ENCODE assay signal across 25 cellular contexts in genomic region chr10:108005627-108006026, GRCh38.
"Had no signal": no experiment of that assay in that cellular context is flagged by ENCODE, and none has a peak within 500 bp of the region (broad histone marks: within the 10 kb centered on the region; RNA-seq: fewer than 3 reads in every experiment).

No MANE protein-coding gene starts in this region.

- DNase-seq: activated CD4-positive, alpha-beta T cell treated with anti-CD3 and anti-CD28 coated beads, Interleukin-2, amount 10 ng/mL, durations not matched to agents 7 days and 5 days; activated CD8-positive, alpha-beta T cell treated with anti-CD3 and anti-CD28 coated beads, Interleukin-2, amount 10 ng/mL, durations not matched to agents 7 days and 5 days; activated naive CD8-positive, alpha-beta T cell treated with anti-CD3 and anti-CD28 coated beads for 36 hours; colonic mucosa; dorsolateral prefrontal cortex; effector memory CD8-positive, alpha-beta T cell; glutamatergic neuron; immature natural killer cell; lower lobe of right lung; naive B cell; occipital lobe; posterior cingulate gyrus; right lobe of liver; stimulated activated CD4-positive, alpha-beta T cell treated with anti-CD3 and anti-CD28 coated beads, Interleukin-2, amount 100 ng/mL, for 24 hours; stomach had no signal

- H3K27me3 Mint-ChIP-seq: activated CD4-positive, alpha-beta T cell treated with anti-CD3 and anti-CD28 coated beads, Interleukin-2, amount 10 ng/mL, durations not matched to agents 7 days and 5 days; activated naive CD8-positive, alpha-beta T cell treated with anti-CD3 and anti-CD28 coated beads for 36 hours; central memory CD8-positive, alpha-beta T cell; effector memory CD8-positive, alpha-beta T cell; naive B cell had no signal

- H3K4me3 Mint-ChIP-seq: activated CD4-positive, alpha-beta T cell treated with anti-CD3 and anti-CD28 coated beads, Interleukin-2, amount 10 ng/mL, durations not matched to agents 7 days and 5 days; activated CD8-positive, alpha-beta T cell treated with anti-CD3 and anti-CD28 coated beads, Interleukin-2, amount 10 ng/mL, durations not matched to agents 7 days and 5 days; activated naive CD8-positive, alpha-beta T cell treated with anti-CD3 and anti-CD28 coated beads for 36 hours; central memory CD8-positive, alpha-beta T cell; effector memory CD8-positive, alpha-beta T cell; immature natural killer cell; naive B cell; neural crest cell; stimulated activated effector memory CD8-positive, alpha-beta T cell treated with anti-CD3 and anti-CD28 coated beads, Interleukin-12 subunit alpha, Interleukin-12 subunit beta, amount 100 ng/mL, for 72 hours had no signal

- H3K4me1 Mint-ChIP-seq: activated CD4-positive, alpha-beta T cell treated with anti-CD3 and anti-CD28 coated beads, Interleukin-2, amount 10 ng/mL, durations not matched to agents 7 days and 5 days; activated naive CD8-positive, alpha-beta T cell treated with anti-CD3 and anti-CD28 coated beads for 36 hours; central memory CD8-positive, alpha-beta T cell; immature natural killer cell; naive B cell; neural crest cell; stimulated activated effector memory CD8-positive, alpha-beta T cell treated with anti-CD3 and anti-CD28 coated beads, Interleukin-12 subunit alpha, Interleukin-12 subunit beta, amount 100 ng/mL, for 72 hours had no signal

- H3K4me3 ChIP-seq: colonic mucosa, dorsolateral prefrontal cortex, esophagus muscularis mucosa, hepatocyte, lower lobe of right lung, right lobe of liver, skin epidermis, stomach, suprapubic skin, tibial nerve had no signal

- H3K27ac Mint-ChIP-seq: activated CD4-positive, alpha-beta T cell treated with anti-CD3 and anti-CD28 coated beads, Interleukin-2, amount 10 ng/mL, durations not matched to agents 7 days and 5 days; activated CD8-positive, alpha-beta T cell treated with anti-CD3 and anti-CD28 coated beads, Interleukin-2, amount 10 ng/mL, durations not matched to agents 7 days and 5 days; activated naive CD8-positive, alpha-beta T cell treated with anti-CD3 and anti-CD28 coated beads for 36 hours; effector memory CD8-positive, alpha-beta T cell; immature natural killer cell; naive B cell; stimulated activated effector memory CD8-positive, alpha-beta T cell treated with anti-CD3 and anti-CD28 coated beads, Interleukin-12 subunit alpha, Interleukin-12 subunit beta, amount 100 ng/mL, for 72 hours had no signal

- H3K36me3 Mint-ChIP-seq: activated naive CD8-positive, alpha-beta T cell treated with anti-CD3 and anti-CD28 coated beads for 36 hours; immature natural killer cell; naive B cell; stimulated activated effector memory CD8-positive, alpha-beta T cell treated with anti-CD3 and anti-CD28 coated beads, Interleukin-12 subunit alpha, Interleukin-12 subunit beta, amount 100 ng/mL, for 72 hours had no signal

- ATAC-seq: activated CD4-positive, CD25-positive, alpha-beta regulatory T cell treated with anti-CD3 and anti-CD28 coated beads, Interleukin-2, amount 50 U/mL, for 24 hours; activated CD8-positive, alpha-beta T cell treated with anti-CD3 and anti-CD28 coated beads, Interleukin-2, amount 10 ng/mL, durations not matched to agents 7 days and 5 days; effector memory CD8-positive, alpha-beta T cell; left lobe of liver; lower lobe of right lung; right lobe of liver; stimulated activated effector memory CD8-positive, alpha-beta T cell treated with anti-CD3 and anti-CD28 coated beads, Interleukin-12 subunit alpha, Interleukin-12 subunit beta, amount 100 ng/mL, for 72 hours had no signal
